Comparison of ENCODE assay signal across 7 cellular contexts in genomic region chr12:20792971-20793370, GRCh38. TPM values are rescaled to one million over a fixed set of nuclear protein-coding genes. Genes with fewer than 3 reads are reported as not detected.
"Had no signal": no experiment of that assay in that cellular context is flagged by ENCODE, and none has a peak within 500 bp of the region (broad histone marks: within the 10 kb centered on the region; RNA-seq: fewer than 3 reads in every experiment).

No MANE protein-coding gene starts in this region.

- DNase-seq: GOT3, H7, HCEC 1CT, KBM-7 had no signal

- H3K4me2 ChIP-seq: KMS-11 had no signal

- H3K27ac ChIP-seq: KMS-11 had no signal

- ATAC-seq: HepG2 had no signal

- H3K9ac ChIP-seq: KMS-11 had no signal

- H3K4me3 Mint-ChIP-seq: IgD-negative memory B cell had no signal

- H3K4me1 Mint-ChIP-seq: IgD-negative memory B cell had no signal

- H3K27me3 Mint-ChIP-seq: IgD-negative memory B cell had no signal

- H3K27ac Mint-ChIP-seq: IgD-negative memory B cell had no signal

RNA-seq across cellular contexts. Expression of gene SLCO1B3, which starts 17.5 kb away (rescaled TPM):
- total RNA-seq: H7 had no signal
